Comparison of ENCODE assay signal across 27 cellular contexts in genomic region chr6:5958948-5959347, GRCh38. TPM values are rescaled to one million over a fixed set of nuclear protein-coding genes. Genes with fewer than 3 reads are reported as not detected.
"Had no signal": no experiment of that assay in that cellular context is flagged by ENCODE, and none has a peak within 500 bp of the region (broad histone marks: within the 10 kb centered on the region; RNA-seq: fewer than 3 reads in every experiment).

No MANE protein-coding gene starts in this region.

- H3K4me1 Mint-ChIP-seq: immature natural killer cell; naive thymus-derived CD4-positive, alpha-beta T cell; stimulated activated memory B cell treated with anti-CD40 and anti-IgM and Interleukin-4, amounts not matched to agents 10 μg/mL and 1 μg/mL and 100 μg/mL, for 72 hours; stimulated activated naive CD8-positive, alpha-beta T cell treated with anti-CD3 and anti-CD28 coated beads, Interleukin-15, amount 100 ng/mL, for 72 hours had no signal

- H3K4me3 Mint-ChIP-seq: immature natural killer cell; naive thymus-derived CD4-positive, alpha-beta T cell; natural killer cell treated with Interleukin-12 subunit alpha and Interleukin-12 subunit beta and Interleukin-15 and Interleukin-18, amount 100 ng/mL, for 72 hours; neural crest cell; stimulated activated memory B cell treated with anti-CD40 and anti-IgM and Interleukin-4, amounts not matched to agents 10 μg/mL and 1 μg/mL and 100 μg/mL, for 72 hours; stimulated activated naive CD8-positive, alpha-beta T cell treated with anti-CD3 and anti-CD28 coated beads, Interleukin-15, amount 100 ng/mL, for 72 hours; type B pancreatic cell had no signal

- H3K36me3 Mint-ChIP-seq: immature natural killer cell; natural killer cell treated with Interleukin-12 subunit alpha and Interleukin-12 subunit beta and Interleukin-15 and Interleukin-18, amount 100 ng/mL, for 72 hours; stimulated activated memory B cell treated with anti-CD40 and anti-IgM and Interleukin-4, amounts not matched to agents 10 μg/mL and 1 μg/mL and 100 μg/mL, for 72 hours; type B pancreatic cell had no signal

- ATAC-seq: left colon; mucosa of descending colon; naive thymus-derived CD4-positive, alpha-beta T cell; natural killer cell treated with Interleukin-12 subunit alpha and Interleukin-12 subunit beta and Interleukin-15 and Interleukin-18, amount 100 ng/mL, for 72 hours; right lobe of liver; stimulated activated memory B cell treated with anti-CD40 and anti-IgM and Interleukin-4, amounts not matched to agents 10 μg/mL and 1 μg/mL and 100 μg/mL, for 72 hours; stimulated activated naive CD8-positive, alpha-beta T cell treated with anti-CD3 and anti-CD28 coated beads, Interleukin-15, amount 100 ng/mL, for 72 hours had no signal

- H3K4me3 ChIP-seq: left ventricle myocardium inferior, lung, mucosa of descending colon, ovary, right atrium auricular region, right lobe of liver, smooth muscle cell, tibial nerve, uterus had no signal

- H3K27me3 ChIP-seq: ovary, right atrium auricular region, right lobe of liver, tibial nerve, uterus had no signal

- H3K36me3 ChIP-seq: left ventricle myocardium inferior, ovary, right atrium auricular region, right lobe of liver, tibial nerve, uterus had no signal

- DNase-seq: hippocampal formation; immature natural killer cell; kidney; left colon; left ventricle myocardium inferior; midbrain; mucosa of descending colon; naive thymus-derived CD4-positive, alpha-beta T cell; ovary; right lobe of liver; stimulated activated CD4-positive, alpha-beta T cell treated with anti-CD3 and anti-CD28 coated beads, Interleukin-1b, Interleukin-23, amount 100 ng/mL, for 48 hours; stimulated activated CD4-positive, alpha-beta T cell treated with anti-CD3 and anti-CD28 coated beads, Interleukin-2, amount 100 ng/mL, for 48 hours; stimulated activated CD4-positive, alpha-beta T cell treated with anti-CD3 and anti-CD28 coated beads, Interleukin-4, amount 100 ng/mL, for 4 hours; stimulated activated CD8-positive, alpha-beta memory T cell treated with anti-CD3 and anti-CD28 coated beads, Interleukin-4, amount 100 ng/mL, for 48 hours; stimulated activated naive CD4-positive, alpha-beta T cell treated with Interleukin-2 at 50 U/mL for 16 hours; stimulated activated naive CD8-positive, alpha-beta T cell treated with anti-CD3 and anti-CD28 coated beads, Interleukin-15, amount 100 ng/mL, for 72 hours; substantia nigra; uterus had no signal

- H3K27ac Mint-ChIP-seq: immature natural killer cell; naive thymus-derived CD4-positive, alpha-beta T cell; natural killer cell treated with Interleukin-12 subunit alpha and Interleukin-12 subunit beta and Interleukin-15 and Interleukin-18, amount 100 ng/mL, for 72 hours; progenitor cell of endocrine pancreas; stimulated activated memory B cell treated with anti-CD40 and anti-IgM and Interleukin-4, amounts not matched to agents 10 μg/mL and 1 μg/mL and 100 μg/mL, for 72 hours; stimulated activated naive CD8-positive, alpha-beta T cell treated with anti-CD3 and anti-CD28 coated beads, Interleukin-15, amount 100 ng/mL, for 72 hours; type B pancreatic cell had no signal

- H3K9me3 ChIP-seq: left ventricle myocardium inferior, mucosa of descending colon, ovary, right atrium auricular region, right lobe of liver, tibial nerve, uterus had no signal

- H3K9me3 Mint-ChIP-seq: immature natural killer cell; naive thymus-derived CD4-positive, alpha-beta T cell; natural killer cell treated with Interleukin-12 subunit alpha and Interleukin-12 subunit beta and Interleukin-15 and Interleukin-18, amount 100 ng/mL, for 72 hours; neural crest cell; stimulated activated memory B cell treated with anti-CD40 and anti-IgM and Interleukin-4, amounts not matched to agents 10 μg/mL and 1 μg/mL and 100 μg/mL, for 72 hours; stimulated activated naive CD8-positive, alpha-beta T cell treated with anti-CD3 and anti-CD28 coated beads, Interleukin-15, amount 100 ng/mL, for 72 hours; type B pancreatic cell had no signal

- H3K27ac ChIP-seq: left ventricle myocardium inferior, ovary, right atrium auricular region, right lobe of liver, tibial nerve, uterus had no signal

- H3K4me2 ChIP-seq: smooth muscle cell had no signal

- H3K4me1 ChIP-seq: left ventricle myocardium inferior, right atrium auricular region, right lobe of liver, tibial nerve, uterus had no signal

RNA-seq across cellular contexts. Expression of gene NRN1, which starts 47.8 kb away (rescaled TPM):
- total RNA-seq: progenitor cell of endocrine pancreas, smooth muscle cell had no signal
- polyA plus RNA-seq: immature natural killer cell had no signal
